1 cellular context compared by ENCODE assay signal in the genomic region with DNA sequence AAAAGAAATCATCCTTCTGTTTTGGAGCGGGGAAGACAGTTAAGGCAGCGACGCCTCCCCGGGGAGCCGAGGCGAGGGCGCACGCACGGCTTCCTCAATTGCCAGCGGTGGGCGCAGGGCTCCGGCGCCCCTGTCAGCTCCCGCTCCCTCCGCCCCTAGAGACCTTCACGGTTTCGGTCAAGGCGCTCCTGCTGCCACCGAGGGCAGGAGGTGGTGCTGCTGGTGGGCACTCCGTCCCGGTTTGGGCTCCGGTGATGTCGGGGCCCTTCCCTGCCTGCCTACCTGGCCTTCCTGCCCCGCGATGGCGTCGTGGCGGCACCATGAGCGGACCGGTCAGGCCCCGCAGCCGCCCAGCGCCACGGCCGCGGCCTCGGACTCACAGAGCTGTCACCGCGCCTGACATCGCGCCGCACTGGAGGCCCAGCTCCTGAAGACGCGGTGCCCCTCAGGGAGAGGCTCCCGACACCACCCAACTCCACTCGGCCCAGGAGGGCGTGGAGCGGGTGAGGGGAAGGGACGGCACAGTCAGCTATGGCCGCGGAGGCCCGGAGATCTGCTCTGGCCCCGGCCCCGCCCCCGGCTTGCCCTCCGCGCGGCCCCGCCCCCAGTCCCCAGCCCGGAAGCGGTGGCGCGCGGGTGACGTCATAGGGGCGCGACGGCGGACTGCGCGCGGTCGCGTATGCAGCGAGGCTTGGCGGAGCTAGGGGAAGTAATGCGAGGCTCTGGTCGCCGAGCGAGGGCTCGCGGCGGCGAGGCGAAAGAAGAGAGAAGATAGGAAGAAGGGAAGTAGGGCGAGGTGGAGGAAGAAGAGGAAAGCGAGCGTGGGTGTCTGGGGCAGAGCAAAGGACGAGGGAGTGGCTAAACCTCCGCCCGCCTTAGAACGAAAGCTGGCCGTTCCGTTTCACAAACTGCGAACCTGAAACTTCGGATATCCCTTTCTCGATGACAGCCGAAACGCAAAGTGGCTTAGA.
TF ChIP-seq lines count a peak whose summit lies in the region.

A gene with protein sequence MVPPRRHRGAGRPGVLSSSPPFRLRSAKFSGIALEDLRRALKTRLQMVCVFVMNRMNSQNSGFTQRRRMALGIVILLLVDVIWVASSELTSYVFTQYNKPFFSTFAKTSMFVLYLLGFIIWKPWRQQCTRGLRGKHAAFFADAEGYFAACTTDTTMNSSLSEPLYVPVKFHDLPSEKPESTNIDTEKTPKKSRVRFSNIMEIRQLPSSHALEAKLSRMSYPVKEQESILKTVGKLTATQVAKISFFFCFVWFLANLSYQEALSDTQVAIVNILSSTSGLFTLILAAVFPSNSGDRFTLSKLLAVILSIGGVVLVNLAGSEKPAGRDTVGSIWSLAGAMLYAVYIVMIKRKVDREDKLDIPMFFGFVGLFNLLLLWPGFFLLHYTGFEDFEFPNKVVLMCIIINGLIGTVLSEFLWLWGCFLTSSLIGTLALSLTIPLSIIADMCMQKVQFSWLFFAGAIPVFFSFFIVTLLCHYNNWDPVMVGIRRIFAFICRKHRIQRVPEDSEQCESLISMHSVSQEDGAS (minus strand): TSS at position 555 of the 971 bp plus-strand sequence. CDS start 233 bp downstream, at position 322.

TF ChIP-seq in K562, 482 proteins besides CTCF, POLR2A, EP300 and RAD21 (continued from another document and continues in another):
- TF ChIP-seq, protein P1, sequence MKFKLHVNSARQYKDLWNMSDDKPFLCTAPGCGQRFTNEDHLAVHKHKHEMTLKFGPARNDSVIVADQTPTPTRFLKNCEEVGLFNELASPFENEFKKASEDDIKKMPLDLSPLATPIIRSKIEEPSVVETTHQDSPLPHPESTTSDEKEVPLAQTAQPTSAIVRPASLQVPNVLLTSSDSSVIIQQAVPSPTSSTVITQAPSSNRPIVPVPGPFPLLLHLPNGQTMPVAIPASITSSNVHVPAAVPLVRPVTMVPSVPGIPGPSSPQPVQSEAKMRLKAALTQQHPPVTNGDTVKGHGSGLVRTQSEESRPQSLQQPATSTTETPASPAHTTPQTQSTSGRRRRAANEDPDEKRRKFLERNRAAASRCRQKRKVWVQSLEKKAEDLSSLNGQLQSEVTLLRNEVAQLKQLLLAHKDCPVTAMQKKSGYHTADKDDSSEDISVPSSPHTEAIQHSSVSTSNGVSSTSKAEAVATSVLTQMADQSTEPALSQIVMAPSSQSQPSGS (CRISPR knock-in tag; IDR thresholded peaks at IDR 0.05): peak; percentile 86; the same call in 1 of the 2 replicates
- TF ChIP-seq SRF (CRISPR knock-in tag; IDR thresholded peaks at IDR 0.05) (no peak), ZNF174 (CRISPR knock-in tag; IDR thresholded peaks at IDR 0.05) (no peak), ZNF589 (CRISPR knock-in tag; IDR thresholded peaks at IDR 0.05; ENCODE audit: low read depth) (no peak), SMAD4 (CRISPR knock-in tag; conservative IDR thresholded peaks at IDR 0.05) (no peak; the same call in 1 of the 2 replicates), HNRNPUL1 (IDR thresholded peaks at IDR 0.05; ENCODE audit: low read length) (no peak), ERF (CRISPR knock-in tag; IDR thresholded peaks at IDR 0.05) (0 out of 2 replicates have a peak, but pooled peaks have one; percentile 44), PYGO2 (tag; IDR thresholded peaks at IDR 0.05) (no peak), SOX6 (IDR thresholded peaks at IDR 0.05) (no peak), KLF6 (CRISPR knock-in tag; IDR thresholded peaks at IDR 0.05; ENCODE audit: borderline replicate concordance) (no peak), BRD4 (IDR thresholded peaks at IDR 0.05) (peak; percentile 71; the same call in 1 of the 2 replicates), SAP30 (IDR thresholded peaks at IDR 0.05; ENCODE audit: borderline replicate concordance, insufficient read depth, low read depth, low read length, poor library complexity, severe bottlenecking) (peak; percentile 59), POLR2H (tag; IDR thresholded peaks at IDR 0.05; ENCODE audit: low read depth) (peak; percentile 91), SAFB2 (IDR thresholded peaks at IDR 0.05; ENCODE audit: borderline replicate concordance, low read depth, low read length, severe bottlenecking) (no peak), STAT5A (IDR thresholded peaks at IDR 0.05; ENCODE audit: borderline replicate concordance, low read length) (no peak), ZNF354B (CRISPR knock-in tag; IDR thresholded peaks at IDR 0.05) (no peak), MXI1 (IDR thresholded peaks at IDR 0.05; ENCODE audit: low read depth, low read length) (0 out of 2 replicates have a peak, but pooled peaks have one; percentile 27), MAZ (CRISPR knock-in tag; conservative IDR thresholded peaks at IDR 0.05 in 1 of 2, IDR thresholded peaks at IDR 0.05 in 1 of 2) (peak; percentile 77 to 87), POLR2AphosphoS2 (IDR thresholded peaks at IDR 0.05; ENCODE audit: low read length) (peak; percentile 64; the same call in 1 of the 2 replicates), KLF10 (CRISPR knock-in tag; IDR thresholded peaks at IDR 0.05) (no peak), RCOR1 (IDR thresholded peaks at IDR 0.05; ENCODE audit: borderline replicate concordance in 1 of 2, low read depth in 2 of 2, low read length in 2 of 2) (peak in 1 of 2 experiments; percentile 7; a peak in 1 of 4 replicates), ZNF764 (CRISPR knock-in tag; IDR thresholded peaks at IDR 0.05; ENCODE audit: low read depth) (no peak), CHCHD3 (CRISPR knock-in tag; IDR thresholded peaks at IDR 0.05) (no peak), POLR2G (IDR thresholded peaks at IDR 0.05; ENCODE audit: low read depth, low read length) (peak; percentile 97), ATF1 (CRISPR knock-in tag; IDR thresholded peaks at IDR 0.05) (peak; percentile 97), ATF1 (tag; IDR thresholded peaks at IDR 0.05) (peak; percentile 98), ZNF24 (IDR thresholded peaks at IDR 0.05) (peak; percentile 44; the same call in 1 of the 2 replicates), SMARCC2 (IDR thresholded peaks at IDR 0.05; ENCODE audit: low read depth) (no peak)
- TF ChIP-seq, protein P2, sequence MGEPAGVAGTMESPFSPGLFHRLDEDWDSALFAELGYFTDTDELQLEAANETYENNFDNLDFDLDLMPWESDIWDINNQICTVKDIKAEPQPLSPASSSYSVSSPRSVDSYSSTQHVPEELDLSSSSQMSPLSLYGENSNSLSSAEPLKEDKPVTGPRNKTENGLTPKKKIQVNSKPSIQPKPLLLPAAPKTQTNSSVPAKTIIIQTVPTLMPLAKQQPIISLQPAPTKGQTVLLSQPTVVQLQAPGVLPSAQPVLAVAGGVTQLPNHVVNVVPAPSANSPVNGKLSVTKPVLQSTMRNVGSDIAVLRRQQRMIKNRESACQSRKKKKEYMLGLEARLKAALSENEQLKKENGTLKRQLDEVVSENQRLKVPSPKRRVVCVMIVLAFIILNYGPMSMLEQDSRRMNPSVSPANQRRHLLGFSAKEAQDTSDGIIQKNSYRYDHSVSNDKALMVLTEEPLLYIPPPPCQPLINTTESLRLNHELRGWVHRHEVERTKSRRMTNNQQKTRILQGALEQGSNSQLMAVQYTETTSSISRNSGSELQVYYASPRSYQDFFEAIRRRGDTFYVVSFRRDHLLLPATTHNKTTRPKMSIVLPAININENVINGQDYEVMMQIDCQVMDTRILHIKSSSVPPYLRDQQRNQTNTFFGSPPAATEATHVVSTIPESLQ (CRISPR knock-in tag; IDR thresholded peaks at IDR 0.05): no peak; the same call in 1 of the 2 replicates
- TF ChIP-seq, protein P3, sequence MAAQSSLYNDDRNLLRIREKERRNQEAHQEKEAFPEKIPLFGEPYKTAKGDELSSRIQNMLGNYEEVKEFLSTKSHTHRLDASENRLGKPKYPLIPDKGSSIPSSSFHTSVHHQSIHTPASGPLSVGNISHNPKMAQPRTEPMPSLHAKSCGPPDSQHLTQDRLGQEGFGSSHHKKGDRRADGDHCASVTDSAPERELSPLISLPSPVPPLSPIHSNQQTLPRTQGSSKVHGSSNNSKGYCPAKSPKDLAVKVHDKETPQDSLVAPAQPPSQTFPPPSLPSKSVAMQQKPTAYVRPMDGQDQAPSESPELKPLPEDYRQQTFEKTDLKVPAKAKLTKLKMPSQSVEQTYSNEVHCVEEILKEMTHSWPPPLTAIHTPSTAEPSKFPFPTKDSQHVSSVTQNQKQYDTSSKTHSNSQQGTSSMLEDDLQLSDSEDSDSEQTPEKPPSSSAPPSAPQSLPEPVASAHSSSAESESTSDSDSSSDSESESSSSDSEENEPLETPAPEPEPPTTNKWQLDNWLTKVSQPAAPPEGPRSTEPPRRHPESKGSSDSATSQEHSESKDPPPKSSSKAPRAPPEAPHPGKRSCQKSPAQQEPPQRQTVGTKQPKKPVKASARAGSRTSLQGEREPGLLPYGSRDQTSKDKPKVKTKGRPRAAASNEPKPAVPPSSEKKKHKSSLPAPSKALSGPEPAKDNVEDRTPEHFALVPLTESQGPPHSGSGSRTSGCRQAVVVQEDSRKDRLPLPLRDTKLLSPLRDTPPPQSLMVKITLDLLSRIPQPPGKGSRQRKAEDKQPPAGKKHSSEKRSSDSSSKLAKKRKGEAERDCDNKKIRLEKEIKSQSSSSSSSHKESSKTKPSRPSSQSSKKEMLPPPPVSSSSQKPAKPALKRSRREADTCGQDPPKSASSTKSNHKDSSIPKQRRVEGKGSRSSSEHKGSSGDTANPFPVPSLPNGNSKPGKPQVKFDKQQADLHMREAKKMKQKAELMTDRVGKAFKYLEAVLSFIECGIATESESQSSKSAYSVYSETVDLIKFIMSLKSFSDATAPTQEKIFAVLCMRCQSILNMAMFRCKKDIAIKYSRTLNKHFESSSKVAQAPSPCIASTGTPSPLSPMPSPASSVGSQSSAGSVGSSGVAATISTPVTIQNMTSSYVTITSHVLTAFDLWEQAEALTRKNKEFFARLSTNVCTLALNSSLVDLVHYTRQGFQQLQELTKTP (IDR thresholded peaks at IDR 0.05; ENCODE audit: low read depth in 1 of 2, partially characterized antibody in 2 of 2): peak in 1 of 2 experiments; percentile 81
- TF ChIP-seq, protein P4, sequence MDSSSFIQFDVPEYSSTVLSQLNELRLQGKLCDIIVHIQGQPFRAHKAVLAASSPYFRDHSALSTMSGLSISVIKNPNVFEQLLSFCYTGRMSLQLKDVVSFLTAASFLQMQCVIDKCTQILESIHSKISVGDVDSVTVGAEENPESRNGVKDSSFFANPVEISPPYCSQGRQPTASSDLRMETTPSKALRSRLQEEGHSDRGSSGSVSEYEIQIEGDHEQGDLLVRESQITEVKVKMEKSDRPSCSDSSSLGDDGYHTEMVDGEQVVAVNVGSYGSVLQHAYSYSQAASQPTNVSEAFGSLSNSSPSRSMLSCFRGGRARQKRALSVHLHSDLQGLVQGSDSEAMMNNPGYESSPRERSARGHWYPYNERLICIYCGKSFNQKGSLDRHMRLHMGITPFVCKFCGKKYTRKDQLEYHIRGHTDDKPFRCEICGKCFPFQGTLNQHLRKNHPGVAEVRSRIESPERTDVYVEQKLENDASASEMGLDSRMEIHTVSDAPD (CRISPR knock-in tag; IDR thresholded peaks at IDR 0.05): no peak
- TF ChIP-seq, protein P5, sequence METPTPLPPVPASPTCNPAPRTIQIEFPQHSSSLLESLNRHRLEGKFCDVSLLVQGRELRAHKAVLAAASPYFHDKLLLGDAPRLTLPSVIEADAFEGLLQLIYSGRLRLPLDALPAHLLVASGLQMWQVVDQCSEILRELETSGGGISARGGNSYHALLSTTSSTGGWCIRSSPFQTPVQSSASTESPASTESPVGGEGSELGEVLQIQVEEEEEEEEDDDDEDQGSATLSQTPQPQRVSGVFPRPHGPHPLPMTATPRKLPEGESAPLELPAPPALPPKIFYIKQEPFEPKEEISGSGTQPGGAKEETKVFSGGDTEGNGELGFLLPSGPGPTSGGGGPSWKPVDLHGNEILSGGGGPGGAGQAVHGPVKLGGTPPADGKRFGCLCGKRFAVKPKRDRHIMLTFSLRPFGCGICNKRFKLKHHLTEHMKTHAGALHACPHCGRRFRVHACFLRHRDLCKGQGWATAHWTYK (CRISPR knock-in tag; IDR thresholded peaks at IDR 0.05): 0 out of 2 replicates have a peak, but pooled peaks have one; percentile 34
- TF ChIP-seq, protein P6, sequence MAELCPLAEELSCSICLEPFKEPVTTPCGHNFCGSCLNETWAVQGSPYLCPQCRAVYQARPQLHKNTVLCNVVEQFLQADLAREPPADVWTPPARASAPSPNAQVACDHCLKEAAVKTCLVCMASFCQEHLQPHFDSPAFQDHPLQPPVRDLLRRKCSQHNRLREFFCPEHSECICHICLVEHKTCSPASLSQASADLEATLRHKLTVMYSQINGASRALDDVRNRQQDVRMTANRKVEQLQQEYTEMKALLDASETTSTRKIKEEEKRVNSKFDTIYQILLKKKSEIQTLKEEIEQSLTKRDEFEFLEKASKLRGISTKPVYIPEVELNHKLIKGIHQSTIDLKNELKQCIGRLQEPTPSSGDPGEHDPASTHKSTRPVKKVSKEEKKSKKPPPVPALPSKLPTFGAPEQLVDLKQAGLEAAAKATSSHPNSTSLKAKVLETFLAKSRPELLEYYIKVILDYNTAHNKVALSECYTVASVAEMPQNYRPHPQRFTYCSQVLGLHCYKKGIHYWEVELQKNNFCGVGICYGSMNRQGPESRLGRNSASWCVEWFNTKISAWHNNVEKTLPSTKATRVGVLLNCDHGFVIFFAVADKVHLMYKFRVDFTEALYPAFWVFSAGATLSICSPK (IDR thresholded peaks at IDR 0.05; ENCODE audit: borderline replicate concordance): no peak
- TF ChIP-seq, protein P7, sequence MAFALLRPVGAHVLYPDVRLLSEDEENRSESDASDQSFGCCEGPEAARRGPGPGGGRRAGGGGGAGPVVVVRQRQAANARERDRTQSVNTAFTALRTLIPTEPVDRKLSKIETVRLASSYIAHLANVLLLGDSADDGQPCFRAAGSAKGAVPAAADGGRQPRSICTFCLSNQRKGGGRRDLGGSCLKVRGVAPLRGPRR (CRISPR knock-in tag; IDR thresholded peaks at IDR 0.05): no peak
- TF ChIP-seq, protein P8, sequence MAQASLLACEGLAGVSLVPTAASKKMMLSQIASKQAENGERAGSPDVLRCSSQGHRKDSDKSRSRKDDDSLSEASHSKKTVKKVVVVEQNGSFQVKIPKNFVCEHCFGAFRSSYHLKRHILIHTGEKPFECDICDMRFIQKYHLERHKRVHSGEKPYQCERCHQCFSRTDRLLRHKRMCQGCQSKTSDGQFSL (CRISPR knock-in tag; IDR thresholded peaks at IDR 0.05): peak; percentile 72; the same call in 1 of the 2 replicates
- TF ChIP-seq, protein P8 (tag; IDR thresholded peaks at IDR 0.05): no peak
- TF ChIP-seq, protein P9, sequence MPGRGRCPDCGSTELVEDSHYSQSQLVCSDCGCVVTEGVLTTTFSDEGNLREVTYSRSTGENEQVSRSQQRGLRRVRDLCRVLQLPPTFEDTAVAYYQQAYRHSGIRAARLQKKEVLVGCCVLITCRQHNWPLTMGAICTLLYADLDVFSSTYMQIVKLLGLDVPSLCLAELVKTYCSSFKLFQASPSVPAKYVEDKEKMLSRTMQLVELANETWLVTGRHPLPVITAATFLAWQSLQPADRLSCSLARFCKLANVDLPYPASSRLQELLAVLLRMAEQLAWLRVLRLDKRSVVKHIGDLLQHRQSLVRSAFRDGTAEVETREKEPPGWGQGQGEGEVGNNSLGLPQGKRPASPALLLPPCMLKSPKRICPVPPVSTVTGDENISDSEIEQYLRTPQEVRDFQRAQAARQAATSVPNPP (IDR thresholded peaks at IDR 0.05; ENCODE audit: borderline replicate concordance, insufficient read depth, insufficient read length): no peak
- TF ChIP-seq, protein P10, sequence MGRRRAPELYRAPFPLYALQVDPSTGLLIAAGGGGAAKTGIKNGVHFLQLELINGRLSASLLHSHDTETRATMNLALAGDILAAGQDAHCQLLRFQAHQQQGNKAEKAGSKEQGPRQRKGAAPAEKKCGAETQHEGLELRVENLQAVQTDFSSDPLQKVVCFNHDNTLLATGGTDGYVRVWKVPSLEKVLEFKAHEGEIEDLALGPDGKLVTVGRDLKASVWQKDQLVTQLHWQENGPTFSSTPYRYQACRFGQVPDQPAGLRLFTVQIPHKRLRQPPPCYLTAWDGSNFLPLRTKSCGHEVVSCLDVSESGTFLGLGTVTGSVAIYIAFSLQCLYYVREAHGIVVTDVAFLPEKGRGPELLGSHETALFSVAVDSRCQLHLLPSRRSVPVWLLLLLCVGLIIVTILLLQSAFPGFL (CRISPR knock-in tag; IDR thresholded peaks at IDR 0.05): no peak
